8 cellular contexts compared by ENCODE assay signal in the genomic region with DNA sequence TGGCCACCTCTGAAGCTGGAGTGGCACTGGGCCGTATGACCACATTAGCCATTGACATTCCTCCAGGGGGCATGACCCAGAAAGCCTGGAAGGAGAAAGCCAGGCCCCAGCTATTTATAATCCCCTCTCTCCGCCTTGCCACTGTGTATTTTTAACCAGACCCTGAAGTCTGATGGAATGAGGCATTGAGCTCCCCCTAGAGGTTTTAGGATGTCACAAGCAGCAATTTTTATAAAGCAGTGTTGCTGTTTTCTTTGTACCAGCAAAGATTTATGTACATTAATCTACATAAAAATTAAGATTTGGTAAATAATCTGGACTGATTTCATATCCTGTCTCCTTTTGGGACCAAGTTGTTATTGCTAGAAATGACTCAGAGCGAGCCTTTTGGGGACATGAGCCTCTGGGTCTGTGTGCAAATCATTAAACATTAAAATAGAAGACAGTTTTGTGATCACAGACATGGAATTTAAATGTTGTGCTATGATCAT.
A peak's percentile ranks its signal among the peaks of the same experiment; 100 is the strongest.
DNase-seq lines count a peak whose midpoint lies in the region; ATAC-seq, FAIRE-seq and TF ChIP-seq lines count a peak whose summit lies in the region.

No MANE protein-coding gene starts in this region.

- intact Hi-C loops in MCF 10A (cut with micrococcal nuclease) (loop anchor here (1.0 to 2.0 kb wide), 4 partner anchors 125 to 282 kb away; no protein-coding TSS in a partner anchor), kidney (cut with DNase I) (no loop called here)

- H3K4me3 Mint-ChIP-seq in MCF 10A (ENCODE audit: unreplicated experiment) (no peak overlapping the region), T-cell (no peak overlapping the region)

- no peaks in the 10 kb centered on the region for H3K27me3 ChIP-seq in BE2C
- no peaks in the 10 kb centered on the region for H3K27me3 ChIP-seq in thoracic aorta (replicated peaks; ENCODE audit: insufficient read depth)

- BruUV-seq in MCF 10A (replicated peaks; lab: Mats Ljungman, UMichigan) = no TSS peak

- DNase-seq in BE2C = peak; percentile 59
- peak; percentile 86 for DNase-seq in HTR-8/SVneo (ENCODE audit: insufficient read length, low spot score)
- DNase-seq in NCI-H774 (lab: John Stamatoyannopoulos, UW) = peak; percentile 38
- DNase-seq in MCF 10A (ENCODE audit: unreplicated experiment) = peak; percentile 70
- no peak for DNase-seq in kidney
- DNase-seq in thoracic aorta (ENCODE audit: low spot score) = peak; percentile 36
- DNase-seq in T-cell = no peak

- H3K27ac ChIP-seq in kidney (ENCODE audit: low read depth in 2 of 2, low read length in 2 of 2) = peak overlapping the region in 1 of 2 donors; percentile 36
- H3K27ac ChIP-seq in thoracic aorta = peak overlapping the region; percentile 68 to 74

- ATAC-seq in GM19023 (IDR thresholded peaks at IDR 0.05; ENCODE audit: unreplicated experiment) (peak; percentile 61), thoracic aorta (ENCODE audit: insufficient number of reproducible peaks, low FRiP score, low read depth) (peak; percentile 72), T-cell (replicated peaks in 1 of 4) (no peak)

- TF ChIP-seq CTCF in BE2C (IDR thresholded peaks at IDR 0.05; ENCODE audit: low read depth, low read length) = peak; percentile 94
- peak; percentile 81 for TF ChIP-seq CTCF in MCF 10A (IDR thresholded peaks at IDR 0.05; ENCODE audit: unreplicated experiment)
- TF ChIP-seq CTCF in kidney (IDR thresholded peaks at IDR 0.05; ENCODE audit: borderline replicate concordance, extremely low read depth, insufficient read depth) = peak; percentile 68
- peak; percentile 81 for TF ChIP-seq CTCF in thoracic aorta (IDR thresholded peaks at IDR 0.05)

- H3K4me1 Mint-ChIP-seq in MCF 10A (ENCODE audit: insufficient read depth, unreplicated experiment) (peaks cover 50% of the 10 kb centered on the region), T-cell (peaks cover 0 to 3% (median 0%) of the 10 kb centered on the region in 3 donors)

- peaks cover 45% of the 10 kb centered on the region for H3K4me1 ChIP-seq in BE2C
- peaks cover 18 to 20% of the 10 kb centered on the region in 2 donors for H3K4me1 ChIP-seq in kidney (ENCODE audit: control insufficient read depth in 1 of 2, insufficient read depth in 1 of 2, low read depth in 1 of 2, low read length in 2 of 2)
- H3K4me1 ChIP-seq in thoracic aorta (ENCODE audit: control insufficient read depth in 1 of 2, low read depth in 2 of 2) = peaks cover 37 to 75% of the 10 kb centered on the region in 2 donors

- H3K27me3 Mint-ChIP-seq in MCF 10A (ENCODE audit: insufficient read depth, unreplicated experiment) (no peaks in the 10 kb centered on the region), T-cell (peaks cover 20 to 37% of the 10 kb centered on the region in 2 donors)

- H3K9me3 ChIP-seq in BE2C (no peaks in the 10 kb centered on the region), kidney (ENCODE audit: control insufficient read depth in 1 of 2, low read length in 2 of 2) (no peaks in the 10 kb centered on the region), thoracic aorta (no peaks in the 10 kb centered on the region)

- H3K9me3 Mint-ChIP-seq in MCF 10A (ENCODE audit: unreplicated experiment) (no peaks in the 10 kb centered on the region), T-cell (no peaks in the 10 kb centered on the region)

- H3K36me3 ChIP-seq in BE2C (no peaks in the 10 kb centered on the region; the same call in 1 of the 2 replicates), kidney (ENCODE audit: control insufficient read depth in 1 of 2, insufficient read depth in 2 of 2, low read length in 2 of 2) (no peaks in the 10 kb centered on the region), thoracic aorta (no peaks in the 10 kb centered on the region)

- no peak overlapping the region for H3K4me3 ChIP-seq in BE2C (ENCODE audit: low read depth, low read length)
- H3K4me3 ChIP-seq in kidney (ENCODE audit: low read length in 2 of 2) = no peak overlapping the region
- H3K4me3 ChIP-seq in thoracic aorta = peak overlapping the region; percentile 2

- H3K27ac Mint-ChIP-seq in MCF 10A (ENCODE audit: low read depth, unreplicated experiment) (no peak overlapping the region), T-cell (no peak overlapping the region)

- CTCF ChIA-PET in MCF 10A (lab: Yijun Ruan, JAX) = interaction anchor here (0.6 to 4.5 kb wide), 60 partner anchors 10 to 1839 kb away, joined by 3 to 64 read pairs (median 5); no protein-coding TSS in a partner anchor
- CTCF ChIA-PET in T-cell (lab: Charles Lee) = interaction anchor here (0.6 to 1.1 kb wide), 5 partner anchors 16 to 162 kb away, joined by 3 to 4 read pairs (median 3); no protein-coding TSS in a partner anchor

- peak overlapping the region in 1 of 2 donors; percentile 4 for H3K9ac ChIP-seq in kidney (ENCODE audit: low read length in 2 of 2)

- H3K36me3 Mint-ChIP-seq in MCF 10A (ENCODE audit: insufficient read depth, unreplicated experiment) (peaks cover 10% of the 10 kb centered on the region), T-cell (no peaks in the 10 kb centered on the region)

- POLR2A ChIA-PET in MCF 10A (lab: Yijun Ruan, JAX) = interaction anchor here (0.6 to 10.8 kb wide), 12 partner anchors 40 to 285 kb away, joined by 3 to 128 read pairs (median 4); a partner anchor contains a TSS
- POLR2A ChIA-PET in T-cell (lab: Charles Lee) = no interaction called here

- FAIRE-seq in HTR-8/SVneo (lab: Jason Lieb, UNC) = no peak
- peak; percentile 42 for FAIRE-seq in kidney (lab: Jason Lieb, UNC)

Comparison
In these comparisons a context has a peak if more than half of its experiments do, and no peak if none do; other contexts are left out.
1. DNase-seq: peak in BE2C (single experiment), HTR-8/SVneo (single experiment), NCI-H774 (single experiment), MCF 10A (single experiment) and thoracic aorta (single experiment); none in kidney (single experiment) and T-cell (0 of 34).
2. ATAC-seq: peak in GM19023 (single experiment) and thoracic aorta (single experiment); none in T-cell (0 of 4).
3. Peak in every context shown above with its lines, with median percentiles within 50 percentile points of each other: CTCF ChIP-seq.